32 cellular contexts compared by ENCODE assay signal in genomic region chr7:84906889-84907288, GRCh38.
"Had no signal": no experiment of that assay in that cellular context is flagged by ENCODE, and none has a peak within 500 bp of the region (broad histone marks: within the 10 kb centered on the region; RNA-seq: fewer than 3 reads in every experiment).

No MANE protein-coding gene starts in this region.

- H3K9ac ChIP-seq: SK-N-SH had no signal

- H3K27me3 ChIP-seq: MG63, SJSA1 had no signal

- H3K36me3 ChIP-seq: MG63, SJSA1 had no signal

- H3K9me3 ChIP-seq: MG63, SJSA1, SK-N-SH had no signal

- H2AFZ ChIP-seq: PC-9 had no signal

- H3K4me1 ChIP-seq: SJSA1 had no signal

- DNase-seq: Kasumi-1, MG63, NCI-H1048, NCI-H1092 treated with DMSO at 0.1 percent for 48 hours, NCI-H1105 treated with DMSO at 0.1 percent for 48 hours, NCI-H1417, NCI-H1436, NCI-H146, NCI-H1694, NCI-H187, NCI-H1930, NCI-H2029 treated with DMSO at 0.1 percent for 48 hours, NCI-H2081 treated with DMSO at 0.1 percent for 48 hours, NCI-H2107, NCI-H2171, NCI-H226, NCI-H446 treated with DMSO at 0.1 percent for 48 hours, NCI-H510A, NCI-H524, NCI-H526, NCI-H69, NCI-H748 treated with DMSO at 0.1 percent for 48 hours, NCI-H82, PC-9, Right ventricle myocardium superior, RPMI8226, SHP77 treated with DMSO at 0.1 percent for 48 hours, SK-N-SH, SW 1271, T-helper 1 cell had no signal

- H3K27ac ChIP-seq: PC-9, SJSA1 had no signal

- H3K4me3 ChIP-seq: MG63, PC-9, SJSA1 had no signal

- H3K4me2 ChIP-seq: PC-9, SK-N-SH had no signal

- ATAC-seq: Panc1 had no signal
